ENCODE assay signal across 27 cellular contexts in the genomic region with DNA sequence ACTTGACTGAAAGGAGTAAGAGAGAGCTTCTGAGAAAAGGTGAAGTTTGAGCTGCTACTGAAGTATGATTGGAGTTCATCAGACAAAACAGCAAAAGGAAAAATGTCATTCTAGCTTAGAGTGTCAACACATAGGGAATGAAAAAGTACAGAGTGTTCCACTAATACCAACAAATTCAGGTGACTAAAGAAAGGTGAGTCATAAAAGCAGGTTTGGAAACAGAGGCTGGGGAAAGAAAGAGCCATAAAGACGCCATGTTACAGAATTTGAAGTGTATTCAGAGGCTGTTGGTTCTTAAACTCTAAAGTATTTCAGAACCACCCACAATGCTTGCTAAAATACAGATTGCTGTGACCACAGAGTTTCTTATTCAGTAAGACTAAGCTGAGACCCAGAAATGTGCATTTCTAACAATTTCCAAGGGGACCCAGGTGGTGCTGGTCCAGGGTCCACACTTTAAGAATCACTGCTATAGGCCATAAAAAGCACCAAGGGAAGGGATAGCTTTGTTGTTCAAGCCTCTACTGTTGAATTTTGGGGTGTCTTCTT.
DNase-seq lines count a peak whose midpoint lies in the region; ATAC-seq and TF ChIP-seq lines count a peak whose summit lies in the region.
"Had no signal": no experiment of that assay in that cellular context is flagged by ENCODE, and none has a peak within 500 bp of the region (broad histone marks: within the 10 kb centered on the region; RNA-seq: fewer than 3 reads in every experiment).

No MANE protein-coding gene starts in this region.

- H3K9me3 Mint-ChIP-seq in progenitor cell of endocrine pancreas (ENCODE audit: low read depth), result no peaks in the 10 kb centered on the region
- H3K9me3 Mint-ChIP-seq: CD8-positive, alpha-beta T cell; HFFc6 had no signal

- TF ChIP-seq CTCF in cardiac muscle cell (IDR thresholded peaks at IDR 0.05; ENCODE audit: low read depth, low read length), result no peak
- no peak for TF ChIP-seq CTCF in heart left ventricle (IDR thresholded peaks at IDR 0.05)
- TF ChIP-seq CTCF in progenitor cell of endocrine pancreas (IDR thresholded peaks at IDR 0.05; ENCODE audit: unreplicated experiment), result no peak

- H3K36me3 ChIP-seq in cardiac muscle cell (peaks cover 43% of the 10 kb centered on the region), heart left ventricle (peaks cover 0 to 23% (median 5%) of the 10 kb centered on the region in 9 donors)
- H3K36me3 ChIP-seq: HAP-1, MG63 had no signal

- no peaks in the 10 kb centered on the region for H3K27me3 Mint-ChIP-seq in T-helper 17 cell
- H3K27me3 Mint-ChIP-seq in progenitor cell of endocrine pancreas, result no peaks in the 10 kb centered on the region
- H3K27me3 Mint-ChIP-seq: B cell had no signal

- ATAC-seq in heart left ventricle (no peak), GM21390 (IDR thresholded peaks at IDR 0.05; ENCODE audit: unreplicated experiment) (peak; percentile 41), T-helper 17 cell (no peak)
- ATAC-seq: CD8-positive, alpha-beta T cell; K562; PC-3 had no signal

- no peaks in the 10 kb centered on the region for H3K27me3 ChIP-seq in cardiac muscle cell
- no peaks in the 10 kb centered on the region for H3K27me3 ChIP-seq in heart left ventricle
- H3K27me3 ChIP-seq: MG63 had no signal

- no peak for DNase-seq in cardiac muscle cell (ENCODE audit: low read depth in 1 of 2, low spot score in 1 of 2)
- DNase-seq in heart left ventricle, result no peak
- DNase-seq in T-helper 17 cell, result no peak
- no peak for DNase-seq in progenitor cell of endocrine pancreas (ENCODE audit: low spot score, unreplicated experiment)
- no peak for DNase-seq in COLO668 (lab: John Stamatoyannopoulos, UW; ENCODE audit: unreplicated experiment)
- no peak for DNase-seq in dermis blood vessel endothelial cell
- DNase-seq in HT-29 (ENCODE audit: low spot score), result no peak
- DNase-seq: CD8-positive, alpha-beta T cell; DMS153; DND-41; GOT3; HFFc6; MG63; NCI-H1105 treated with DMSO at 0.1 percent for 48 hours; NCI-H146; NCI-H1930; NCI-H2107; NCI-H524; NCI-H748 treated with DMSO at 0.1 percent for 48 hours; PC-3; SK-N-SH; SW 1271 had no signal

- H3K36me3 Mint-ChIP-seq in T-helper 17 cell (ENCODE audit: low read depth) (peaks cover 2% of the 10 kb centered on the region), progenitor cell of endocrine pancreas (ENCODE audit: insufficient read depth) (peaks cover 19% of the 10 kb centered on the region)
- H3K36me3 Mint-ChIP-seq: CD8-positive, alpha-beta T cell had no signal

- H3K4me3 Mint-ChIP-seq in T-helper 17 cell, result no peak overlapping the region
- no peak overlapping the region for H3K4me3 Mint-ChIP-seq in progenitor cell of endocrine pancreas (ENCODE audit: low read depth)
- H3K4me3 Mint-ChIP-seq: B cell; CD8-positive, alpha-beta T cell; HFFc6 had no signal

- H3K27ac ChIP-seq in cardiac muscle cell (peak overlapping the region; percentile 20), heart left ventricle (no peak overlapping the region)
- H3K27ac ChIP-seq: C4-2B had no signal

- H3K27ac Mint-ChIP-seq in T-helper 17 cell (peak overlapping the region; percentile 27), progenitor cell of endocrine pancreas (peak overlapping the region; percentile 54)
- H3K27ac Mint-ChIP-seq: B cell; CD8-positive, alpha-beta T cell; HFFc6 had no signal

- 84 to 96% (median 90%) methylated on average over 1 of the region's 1 CpG for whole genome bisulfite sequencing in heart left ventricle, 4 donors

- H3K4me1 ChIP-seq in cardiac muscle cell (ENCODE audit: low read depth) (no peaks in the 10 kb centered on the region), heart left ventricle (peaks cover 0 to 7% (median 0%) of the 10 kb centered on the region in 12 donors)
- H3K4me1 ChIP-seq: HAP-1 had no signal

- intact Hi-C loops in heart left ventricle (cut with DNase I), result no loop called here

- H3K4me1 Mint-ChIP-seq in T-helper 17 cell, result peaks cover 4% of the 10 kb centered on the region
- H3K4me1 Mint-ChIP-seq in progenitor cell of endocrine pancreas (ENCODE audit: low read depth), result peaks cover 5% of the 10 kb centered on the region
- H3K4me1 Mint-ChIP-seq: B cell had no signal

- H3K4me3 ChIP-seq in cardiac muscle cell (no peak overlapping the region), heart left ventricle (no peak overlapping the region)
- H3K4me3 ChIP-seq: HAP-1, K562, MG63 had no signal

- no peak for TF ChIP-seq POLR2A in heart left ventricle (IDR thresholded peaks at IDR 0.05)

- no peaks in the 10 kb centered on the region for H3K9me3 ChIP-seq in cardiac muscle cell (ENCODE audit: low read depth)
- no peaks in the 10 kb centered on the region for H3K9me3 ChIP-seq in heart left ventricle
- H3K9me3 ChIP-seq in T-helper 17 cell (ENCODE audit: control insufficient read depth, low read length, poor library complexity, severe bottlenecking), result no peaks in the 10 kb centered on the region
- H3K9me3 ChIP-seq: HAP-1, MG63, SK-N-SH had no signal
